Comparison of ENCODE assay signal across 2 cellular contexts in genomic region chr10:15703944-15704580, GRCh38.
TF ChIP-seq lines count a peak whose summit lies in the region.

No MANE protein-coding gene starts in this region.

TF ChIP-seq in HepG2, 621 proteins besides CTCF, POLR2A, EP300 and RAD21:
- TF ChIP-seq MAFK (conservative IDR thresholded peaks at IDR 0.05 in 1 of 2, IDR thresholded peaks at IDR 0.05 in 1 of 2; ENCODE audit: low read length in 2 of 2) (peak; percentile 69 to 84; a peak in 3 of 4 replicates), MAFF (IDR thresholded peaks at IDR 0.05; ENCODE audit: low read depth, low read length) (peak; percentile 74), ZNF460 (CRISPR knock-in tag; IDR thresholded peaks at IDR 0.05; ENCODE audit: borderline replicate concordance) (no peak)

TF ChIP-seq in endothelial cell of umbilical vein, 7 proteins besides CTCF, POLR2A, EP300 and RAD21:
- TF ChIP-seq POLR2AphosphoS5 (IDR thresholded peaks at IDR 0.05; ENCODE audit: insufficient read depth, low read depth, low read length) (no peak), GATA2 (IDR thresholded peaks at IDR 0.05; ENCODE audit: insufficient read depth, insufficient read length, low read depth, low read length) (no peak), MAX (IDR thresholded peaks at IDR 0.05; ENCODE audit: insufficient read depth, insufficient read length) (no peak), FOS (IDR thresholded peaks at IDR 0.05; ENCODE audit: borderline replicate concordance, insufficient read depth, low read length) (no peak), JUN (IDR thresholded peaks at IDR 0.05; ENCODE audit: borderline replicate concordance, insufficient read depth, insufficient read length, low read depth) (peak; percentile 27), MYC (IDR thresholded peaks at IDR 0.05; ENCODE audit: low read depth, low read length) (no peak), EZH2 (IDR thresholded peaks at IDR 0.05; ENCODE audit: borderline replicate concordance, low read depth, low read length, severe bottlenecking) (no peak)
